ENCODE assay signal across 24 cellular contexts in genomic region chr14:21503376-21503775, GRCh38. TPM values are rescaled to one million over a fixed set of nuclear protein-coding genes. Genes with fewer than 3 reads are reported as not detected.
DNase-seq lines count a peak whose midpoint lies in the region; ATAC-seq, FAIRE-seq and TF ChIP-seq lines count a peak whose summit lies in the region.
"Had no signal": no experiment of that assay in that cellular context is flagged by ENCODE, and none has a peak within 500 bp of the region (broad histone marks: within the 10 kb centered on the region; RNA-seq: fewer than 3 reads in every experiment).

No MANE protein-coding gene starts in this region.

- H3K4me3 ChIP-seq in CD4-positive, alpha-beta memory T cell (ENCODE audit: low read length in 2 of 2) = no peak overlapping the region
- no peak overlapping the region for H3K4me3 ChIP-seq in H7 (ENCODE audit: insufficient read depth, low read depth, low read length)
- H3K4me3 ChIP-seq in osteoblast (ENCODE audit: insufficient read depth, low read length) = no peak overlapping the region
- H3K4me3 ChIP-seq: ascending aorta; BLaER1 treated with 17β-estradiol and CSF1 and Interleukin-3, amounts not matched to agents 10 nM and 100 nM; HAP-1; K562; MG63 had no signal

- peaks cover 34% of the 10 kb centered on the region for H3K4me1 ChIP-seq in CD4-positive, alpha-beta memory T cell (ENCODE audit: insufficient read depth, low read length)
- H3K4me1 ChIP-seq in osteoblast (ENCODE audit: insufficient read depth, low read length) = no peaks in the 10 kb centered on the region
- H3K4me1 ChIP-seq: ascending aorta had no signal

- H3K4me2 ChIP-seq in osteoblast (ENCODE audit: insufficient read depth, low read length) = no peak overlapping the region
- H3K4me2 ChIP-seq: BLaER1 treated with 17β-estradiol and CSF1 and Interleukin-3, amounts not matched to agents 10 nM and 100 nM had no signal

- ATAC-seq in activated CD8-positive, alpha-beta T cell treated with anti-CD3 and anti-CD28 coated beads, Interleukin-2, amount 10 ng/mL, durations not matched to agents 7 days and 5 days = no peak
- ATAC-seq in GM21390 (IDR thresholded peaks at IDR 0.05; ENCODE audit: unreplicated experiment) = no peak
- ATAC-seq: K562; sciatic nerve; stimulated activated naive B cell treated with anti-CD40 and anti-IgM and Interleukin-4, amounts not matched to agents 10 μg/mL and 1 μg/mL and 100 μg/mL, for 72 hours had no signal

- H3K27me3 ChIP-seq in CD4-positive, alpha-beta memory T cell (ENCODE audit: insufficient read depth, low read length) = no peaks in the 10 kb centered on the region
- H3K27me3 ChIP-seq in H7 (ENCODE audit: control insufficient read depth, insufficient read depth, low read length) (no peaks in the 10 kb centered on the region), osteoblast (ENCODE audit: insufficient read depth, low read length) (no peaks in the 10 kb centered on the region)
- H3K27me3 ChIP-seq: ascending aorta; BLaER1 treated with 17β-estradiol and CSF1 and Interleukin-3, amounts not matched to agents 10 nM and 100 nM; MG63 had no signal

- CTCF ChIA-PET in CD4-positive, alpha-beta memory T cell (lab: Charles Lee; ENCODE audit: partially characterized antibody) = interaction anchor here (6.9 kb wide), 1 partner anchor 54 kb away, joined by 146 read pairs; no protein-coding TSS in a partner anchor
- CTCF ChIA-PET in activated CD8-positive, alpha-beta T cell treated with anti-CD3 and anti-CD28 coated beads, Interleukin-2, amount 10 ng/mL, durations not matched to agents 7 days and 5 days (lab: Charles Lee) = interaction anchor here (1.2 to 6.3 kb wide), 2 partner anchors 7 to 54 kb away, joined by 4 to 104 read pairs; partner anchors contain the start of gene METTL3

- no peaks in the 10 kb centered on the region for H3K27me3 Mint-ChIP-seq in CD4-positive, alpha-beta memory T cell
- H3K27me3 Mint-ChIP-seq in activated CD8-positive, alpha-beta T cell treated with anti-CD3 and anti-CD28 coated beads, Interleukin-2, amount 10 ng/mL, durations not matched to agents 7 days and 5 days (ENCODE audit: low read depth) = no peaks in the 10 kb centered on the region
- H3K27me3 Mint-ChIP-seq: stimulated activated naive B cell treated with anti-CD40 and anti-IgM and Interleukin-4, amounts not matched to agents 10 μg/mL and 1 μg/mL and 100 μg/mL, for 72 hours had no signal

- H4K20me1 ChIP-seq in osteoblast (ENCODE audit: insufficient read depth, low read length) = no peaks in the 10 kb centered on the region

- POLR2A ChIA-PET in CD4-positive, alpha-beta memory T cell (lab: Charles Lee; ENCODE audit: partially characterized antibody) = interaction anchor here (2.2 kb wide), 1 partner anchor 8 kb away, joined by 12 read pairs; the partner anchor contains the start of gene METTL3
- POLR2A ChIA-PET in activated CD8-positive, alpha-beta T cell treated with anti-CD3 and anti-CD28 coated beads, Interleukin-2, amount 10 ng/mL, durations not matched to agents 7 days and 5 days (lab: Charles Lee) = no interaction called here

- H3K9me3 Mint-ChIP-seq in CD4-positive, alpha-beta memory T cell = no peaks in the 10 kb centered on the region
- H3K9me3 Mint-ChIP-seq in activated CD8-positive, alpha-beta T cell treated with anti-CD3 and anti-CD28 coated beads, Interleukin-2, amount 10 ng/mL, durations not matched to agents 7 days and 5 days (ENCODE audit: insufficient read depth) = no peaks in the 10 kb centered on the region
- H3K9me3 Mint-ChIP-seq: stimulated activated naive B cell treated with anti-CD40 and anti-IgM and Interleukin-4, amounts not matched to agents 10 μg/mL and 1 μg/mL and 100 μg/mL, for 72 hours had no signal

- H3K4me1 Mint-ChIP-seq in CD4-positive, alpha-beta memory T cell = peaks cover 29 to 66% (median 42%) of the 10 kb centered on the region in 4 donors
- peaks cover 49% of the 10 kb centered on the region for H3K4me1 Mint-ChIP-seq in activated CD8-positive, alpha-beta T cell treated with anti-CD3 and anti-CD28 coated beads, Interleukin-2, amount 10 ng/mL, durations not matched to agents 7 days and 5 days (ENCODE audit: low read depth)

- no peak overlapping the region for H3K27ac ChIP-seq in CD4-positive, alpha-beta memory T cell (ENCODE audit: low read depth, low read length)
- H3K27ac ChIP-seq in osteoblast (ENCODE audit: low read depth, low read length) = no peak overlapping the region
- H3K27ac ChIP-seq: ascending aorta; BLaER1 treated with 17β-estradiol and CSF1 and Interleukin-3, amounts not matched to agents 10 nM and 100 nM had no signal

- peaks cover 32% of the 10 kb centered on the region for H3K79me2 ChIP-seq in osteoblast (ENCODE audit: insufficient read depth, low read length)

- intact Hi-C loops in CD4-positive, alpha-beta memory T cell (cut with micrococcal nuclease) = no loop called here

- H3K36me3 ChIP-seq in CD4-positive, alpha-beta memory T cell (ENCODE audit: insufficient read depth, low read length) = peaks cover 41% of the 10 kb centered on the region
- H3K36me3 ChIP-seq in H7 (replicated peaks; ENCODE audit: control insufficient read depth, insufficient read depth, low read length) = peaks cover 39% of the 10 kb centered on the region
- H3K36me3 ChIP-seq in osteoblast (ENCODE audit: insufficient read depth, low read length) = peaks cover 50% of the 10 kb centered on the region

- no peak for FAIRE-seq in GM12892 (lab: Jason Lieb, UNC)
- FAIRE-seq: D721Med, endometrium, frontal cortex, K562, urothelium cell line had no signal

- H3K9me3 ChIP-seq in CD4-positive, alpha-beta memory T cell (ENCODE audit: control insufficient read depth in 1 of 2, low read length in 2 of 2) = no peaks in the 10 kb centered on the region
- no peaks in the 10 kb centered on the region for H3K9me3 ChIP-seq in osteoblast (ENCODE audit: low read depth, low read length)
- H3K9me3 ChIP-seq: ascending aorta; BLaER1 treated with 17β-estradiol and CSF1 and Interleukin-3, amounts not matched to agents 10 nM and 100 nM; HAP-1; MG63 had no signal

- DNase-seq in CD4-positive, alpha-beta memory T cell = no peak
- no peak for DNase-seq in GM12892 (ENCODE audit: insufficient read length)
- DNase-seq in activated CD8-positive, alpha-beta T cell treated with anti-CD3 and anti-CD28 coated beads, Interleukin-2, amount 10 ng/mL, durations not matched to agents 7 days and 5 days = peak; percentile 15
- DNase-seq in myocyte (ENCODE audit: low read depth) = peak; percentile 33
- DNase-seq in H7 = no peak
- DNase-seq in osteoblast (ENCODE audit: insufficient read length, low spot score, missing footprints) = no peak
- DNase-seq: activated CD4-positive, alpha-beta T cell treated with anti-CD3 and anti-CD28 coated beads, Interleukin-2, amount 50 U/mL, for 48 hours; MG63; NCI-H1105 treated with DMSO at 0.1 percent for 48 hours; NCI-H2029; NCI-H526 treated with DMSO at 0.1 percent for 48 hours; SHP77; stimulated activated CD4-positive, alpha-beta T cell treated with anti-CD3 and anti-CD28 coated beads, Interleukin-4, amount 100 ng/mL, for 24 hours; stimulated activated naive B cell treated with anti-CD40 and anti-IgM and Interleukin-4, amounts not matched to agents 10 μg/mL and 1 μg/mL and 100 μg/mL, for 72 hours had no signal

- H3K4me3 Mint-ChIP-seq in CD4-positive, alpha-beta memory T cell = peak overlapping the region in 1 of 8 donors; percentile 23
- no peak overlapping the region for H3K4me3 Mint-ChIP-seq in activated CD8-positive, alpha-beta T cell treated with anti-CD3 and anti-CD28 coated beads, Interleukin-2, amount 10 ng/mL, durations not matched to agents 7 days and 5 days
- H3K4me3 Mint-ChIP-seq: stimulated activated naive B cell treated with anti-CD40 and anti-IgM and Interleukin-4, amounts not matched to agents 10 μg/mL and 1 μg/mL and 100 μg/mL, for 72 hours had no signal

- H3K36me3 Mint-ChIP-seq in CD4-positive, alpha-beta memory T cell = peaks cover 22 to 65% of the 10 kb centered on the region in 2 donors
- H3K36me3 Mint-ChIP-seq in activated CD8-positive, alpha-beta T cell treated with anti-CD3 and anti-CD28 coated beads, Interleukin-2, amount 10 ng/mL, durations not matched to agents 7 days and 5 days (ENCODE audit: low read depth) = peaks cover 68% of the 10 kb centered on the region

- TF ChIP-seq CTCF in osteoblast (IDR thresholded peaks at IDR 0.05; ENCODE audit: extremely low read depth, low read depth, low read length) = no peak

- H3K27ac Mint-ChIP-seq in CD4-positive, alpha-beta memory T cell = peak overlapping the region in 6 of 7 donors; percentile 10 to 74 (median 40)
- H3K27ac Mint-ChIP-seq in activated CD8-positive, alpha-beta T cell treated with anti-CD3 and anti-CD28 coated beads, Interleukin-2, amount 10 ng/mL, durations not matched to agents 7 days and 5 days = no peak overlapping the region

- no peak overlapping the region for H2AFZ ChIP-seq in osteoblast (ENCODE audit: low read length)

- 0 out of 2 replicates have a peak, but pooled peaks have one; percentile 20 for TF ChIP-seq POLR2A in GM12892 (IDR thresholded peaks at IDR 0.05; ENCODE audit: low read depth, low read length)

RNA-seq across cellular contexts. Expression of gene METTL3, which starts 7.8 kb away (rescaled TPM):
- 10 to 100 TPM; 93.4 to 98.9 TPM for total RNA-seq in CD4-positive, alpha-beta memory T cell
- polyA plus RNA-seq in CD4-positive, alpha-beta memory T cell = 10 to 100 TPM; 20.1 to 27.7 TPM
- polyA plus RNA-seq in GM12892 (2012; ENCODE audit: missing spikeins) = 56.1 TPM
- total RNA-seq in activated CD8-positive, alpha-beta T cell treated with anti-CD3 and anti-CD28 coated beads, Interleukin-2, amount 10 ng/mL, durations not matched to agents 7 days and 5 days = 10 to 100 TPM; 68.3 to 70.8 TPM
- total RNA-seq in myocyte = 63.2 and 73.4 TPM in 2 replicates
- 43.0 TPM for polyA plus RNA-seq in myocyte (2012)
- 109 and 111 TPM in 2 replicates for total RNA-seq in H7 (2014; rRNA removed; shearing (Covaris generic))
- total RNA-seq in osteoblast = 30.4 and 30.9 TPM in 2 replicates

RNA-seq across cellular contexts. Expression of gene SALL2, which starts 22.8 kb away (rescaled TPM):
- total RNA-seq in CD4-positive, alpha-beta memory T cell = 1 to 10 TPM; 6.5 to 6.6 TPM
- 1 to 10 TPM in 1 of 2 donors, under 1 TPM in 1; 0.42 to 2.7 TPM for polyA plus RNA-seq in CD4-positive, alpha-beta memory T cell
- polyA plus RNA-seq in GM12892 (2012; ENCODE audit: missing spikeins) = 1.2 TPM
- total RNA-seq in activated CD8-positive, alpha-beta T cell treated with anti-CD3 and anti-CD28 coated beads, Interleukin-2, amount 10 ng/mL, durations not matched to agents 7 days and 5 days = 1 to 10 TPM; 1.9 to 2.0 TPM
- total RNA-seq in myocyte (4.6 and 4.7 TPM in 2 replicates), osteoblast (2.9 and 3.3 TPM in 2 replicates)
- polyA plus RNA-seq in myocyte (2012) = 4.1 TPM
- 123 and 170 TPM in 2 replicates for total RNA-seq in H7 (2014; rRNA removed; shearing (Covaris generic))

RNA-seq across cellular contexts. Expression of gene TOX4, which starts 26.4 kb away (rescaled TPM):
- total RNA-seq in CD4-positive, alpha-beta memory T cell = 10 to 100 TPM; 83.6 to 86.0 TPM
- polyA plus RNA-seq in CD4-positive, alpha-beta memory T cell = 10 to 100 TPM; 81.8 to 86.2 TPM
- polyA plus RNA-seq in GM12892 (2012; ENCODE audit: missing spikeins) = 38.7 TPM
- total RNA-seq in activated CD8-positive, alpha-beta T cell treated with anti-CD3 and anti-CD28 coated beads, Interleukin-2, amount 10 ng/mL, durations not matched to agents 7 days and 5 days = 10 to 100 TPM; 66.2 to 71.1 TPM
- total RNA-seq in myocyte (25.6 and 27.8 TPM in 2 replicates), osteoblast (37.6 and 46.3 TPM in 2 replicates)
- 78.7 TPM for polyA plus RNA-seq in myocyte (2012)
- total RNA-seq in H7 (2014; rRNA removed; shearing (Covaris generic)) = 23.5 and 30.5 TPM in 2 replicates

RNA-seq across cellular contexts. Expression of gene RAB2B, which starts 26.6 kb away (rescaled TPM):
- total RNA-seq in CD4-positive, alpha-beta memory T cell = 10 to 100 TPM; 29.3 to 30.4 TPM
- polyA plus RNA-seq in CD4-positive, alpha-beta memory T cell = 10 to 100 TPM in 1 of 2 donors, 1 to 10 TPM in 1; 8.3 to 14.9 TPM
- polyA plus RNA-seq in GM12892 (2012; ENCODE audit: missing spikeins) = 26.2 TPM
- 10 to 100 TPM; 20.7 to 22.1 TPM for total RNA-seq in activated CD8-positive, alpha-beta T cell treated with anti-CD3 and anti-CD28 coated beads, Interleukin-2, amount 10 ng/mL, durations not matched to agents 7 days and 5 days
- 21.9 and 26.4 TPM in 2 replicates for total RNA-seq in myocyte
- polyA plus RNA-seq in myocyte (2012) = 28.3 TPM
- total RNA-seq in H7 (2014; rRNA removed; shearing (Covaris generic)) = 21.5 and 26.8 TPM in 2 replicates
- total RNA-seq in osteoblast = 25.0 and 27.4 TPM in 2 replicates

RNA-seq across cellular contexts. Expression of gene CHD8, which starts 47.5 kb away (rescaled TPM):
- 100 to 1,000 TPM; 131 to 132 TPM for total RNA-seq in CD4-positive, alpha-beta memory T cell
- polyA plus RNA-seq in CD4-positive, alpha-beta memory T cell = 10 to 100 TPM in 1 of 2 donors, 1 to 10 TPM in 1; 10.0 to 38.4 TPM
- 35.2 TPM for polyA plus RNA-seq in GM12892 (2012; ENCODE audit: missing spikeins)
- 100 to 1,000 TPM; 116 to 119 TPM for total RNA-seq in activated CD8-positive, alpha-beta T cell treated with anti-CD3 and anti-CD28 coated beads, Interleukin-2, amount 10 ng/mL, durations not matched to agents 7 days and 5 days
- total RNA-seq in myocyte (41.6 and 48.5 TPM in 2 replicates), osteoblast (55.4 and 66.3 TPM in 2 replicates)
- 34.1 TPM for polyA plus RNA-seq in myocyte (2012)
- 64.1 and 73.8 TPM in 2 replicates for total RNA-seq in H7 (2014; rRNA removed; shearing (Covaris generic))

Comparison
In these comparisons a context has a peak if more than half of its experiments do, and no peak if none do; other contexts are left out.
1. DNase-seq: peak in activated CD8-positive, alpha-beta T cell treated with anti-CD3 and anti-CD28 coated beads, Interleukin-2, amount 10 ng/mL, durations not matched to agents 7 days and 5 days (single experiment) and myocyte (single experiment); none in CD4-positive, alpha-beta memory T cell (0 of 5), GM12892 (single experiment), H7 (single experiment) and osteoblast (single experiment).
2. RNA of gene SALL2, which starts 22.8 kb away (total RNA-seq): 123 to 170 TPM in H7; 6.5 to 6.6 TPM in CD4-positive, alpha-beta memory T cell, 4.6 to 4.7 TPM in myocyte, 2.9 to 3.3 TPM in osteoblast and 1.9 to 2.0 TPM in activated CD8-positive, alpha-beta T cell treated with anti-CD3 and anti-CD28 coated beads, Interleukin-2, amount 10 ng/mL, durations not matched to agents 7 days and 5 days; every median in the first group is over 10 times any median in the second.